Comparison of ENCODE assay signal across 9 cellular contexts in the genomic region with DNA sequence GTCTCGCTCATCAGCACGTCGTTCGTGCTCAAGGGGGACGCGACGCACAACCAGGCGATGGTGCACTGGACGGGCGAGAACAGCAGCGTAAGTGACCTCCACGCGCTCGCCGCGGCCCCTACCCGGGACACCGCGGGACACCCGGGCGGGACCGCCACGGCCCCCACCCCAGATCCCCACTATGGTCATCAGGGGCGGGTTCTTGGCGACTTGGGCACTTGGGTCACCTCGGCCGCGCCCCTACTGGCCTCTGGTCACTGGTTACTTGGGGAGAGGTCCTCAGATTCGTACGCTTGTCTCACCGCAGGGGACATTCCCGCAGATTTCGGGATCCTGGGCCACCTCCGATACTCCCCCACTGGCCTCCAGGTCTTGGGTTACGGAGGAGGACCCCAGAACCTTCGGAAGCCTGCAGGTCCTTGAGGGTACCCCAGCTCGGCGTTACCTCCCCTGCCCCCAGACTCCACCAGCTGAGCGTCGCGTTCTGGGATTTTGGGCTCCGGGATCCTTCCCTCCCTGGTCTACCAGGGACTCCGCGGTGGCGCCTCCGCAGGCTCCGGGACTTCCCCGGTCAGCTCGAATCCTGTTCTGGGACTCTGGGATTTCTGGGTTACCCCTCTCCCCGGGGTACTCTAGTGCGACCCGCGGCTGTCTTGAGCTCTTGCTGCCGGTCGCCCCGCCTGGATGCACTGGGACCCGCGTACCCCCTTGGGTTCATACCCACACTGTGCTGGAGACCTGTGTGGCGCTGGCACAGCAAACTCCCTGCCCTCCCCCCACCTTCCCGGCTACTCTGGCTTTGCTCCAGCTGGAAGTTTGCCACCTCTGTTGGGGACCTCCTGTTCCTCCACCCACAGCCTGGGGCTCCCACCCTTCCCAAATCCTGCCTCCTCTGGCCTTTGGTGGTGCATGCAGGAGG. TPM values are rescaled to one million over a fixed set of nuclear protein-coding genes. Genes with fewer than 3 reads are reported as not detected.
A peak's percentile ranks its signal among the peaks of the same experiment; 100 is the strongest.
DNase-seq lines count a peak whose midpoint lies in the region; ATAC-seq and TF ChIP-seq lines count a peak whose summit lies in the region.
"Had no signal": no experiment of that assay in that cellular context is flagged by ENCODE, and none has a peak within 500 bp of the region (broad histone marks: within the 10 kb centered on the region; RNA-seq: fewer than 3 reads in every experiment).

No MANE protein-coding gene starts in this region.

- H3K4me2 ChIP-seq in Karpas-422 (ENCODE audit: low read depth, low read length, poor library complexity, severe bottlenecking) = no peak overlapping the region

- H3K9me2 ChIP-seq in Karpas-422 (replicated peaks; ENCODE audit: insufficient read depth, low read length) = no peaks in the 10 kb centered on the region

- H4K20me1 ChIP-seq in Karpas-422 (ENCODE audit: insufficient read depth, low read depth, low read length) = no peaks in the 10 kb centered on the region

- no peak overlapping the region for H2AFZ ChIP-seq in Karpas-422 (ENCODE audit: low read length)

- DNase-seq in D341Med (ENCODE audit: low spot score) (peak; percentile 82), NT2/D1 (ENCODE audit: low read depth, low spot score) (no peak), heart right ventricle (no peak), psoas muscle (peak in 1 of 2 donors; percentile 61), Karpas-422 (no peak)
- DNase-seq in stimulated activated CD4-positive, alpha-beta T cell treated with anti-CD3 and anti-CD28 coated beads, Interleukin-2, amount 100 ng/mL, for 48 hours = no peak
- DNase-seq in effector CD4-positive, alpha-beta T cell = no peak
- no peak for DNase-seq in activated CD4-positive, alpha-beta T cell treated with anti-CD3 and anti-CD28 coated beads, Interleukin-2, amount 50 U/mL, for 4 hours

- H3K4me1 ChIP-seq in NT2/D1 (ENCODE audit: insufficient read depth, insufficient read length) = peaks cover 25% of the 10 kb centered on the region
- peaks cover 4 to 18% (median 13%) of the 10 kb centered on the region in 9 donors for H3K4me1 ChIP-seq in heart right ventricle
- peaks cover 7% of the 10 kb centered on the region for H3K4me1 ChIP-seq in psoas muscle
- H3K4me1 ChIP-seq in Karpas-422 (ENCODE audit: low read length) = peaks cover 11% of the 10 kb centered on the region; the same call in 1 of the 2 replicates

- no peaks in the 10 kb centered on the region for H3K36me3 ChIP-seq in NT2/D1 (ENCODE audit: insufficient read depth, insufficient read length, low read length)
- H3K36me3 ChIP-seq in heart right ventricle = no peaks in the 10 kb centered on the region
- no peaks in the 10 kb centered on the region for H3K36me3 ChIP-seq in psoas muscle (ENCODE audit: insufficient read depth in 1 of 2, low read depth in 1 of 2)
- no peaks in the 10 kb centered on the region for H3K36me3 ChIP-seq in Karpas-422 (ENCODE audit: insufficient read depth, low read length)

- 4 to 6% methylated on average over 60 of the region's 60 CpGs for WGBS in heart right ventricle, 2 donors
- 3 to 7% (median 3%) methylated on average over 38 to 60 of the region's 60 CpGs for WGBS in psoas muscle, 3 donors

- intact Hi-C loops in heart right ventricle (cut with DNase I) = loop anchor here (2.0 to 10.0 kb wide), 9 partner anchors 102 to 609 kb away; no protein-coding TSS in a partner anchor
- intact Hi-C loops in psoas muscle (cut with DNase I) = loop anchor here in 1 of 2 donors (5.0 kb wide), 1 partner anchor 609 kb away; no protein-coding TSS in a partner anchor

- H3K9me3 ChIP-seq in NT2/D1 (ENCODE audit: insufficient read depth, low read length) (no peaks in the 10 kb centered on the region), heart right ventricle (no peaks in the 10 kb centered on the region), psoas muscle (no peaks in the 10 kb centered on the region), Karpas-422 (ENCODE audit: low read length) (no peaks in the 10 kb centered on the region)

- TF ChIP-seq CTCF in heart right ventricle (IDR thresholded peaks at IDR 0.05) (peak in 1 of 9 donors; percentile 2), psoas muscle (IDR thresholded peaks at IDR 0.05) (no peak)

- H3K27me3 ChIP-seq in NT2/D1 (ENCODE audit: insufficient read depth, insufficient read length) = peaks cover 53% of the 10 kb centered on the region
- peaks cover 7 to 74% (median 55%) of the 10 kb centered on the region in 7 donors for H3K27me3 ChIP-seq in heart right ventricle
- H3K27me3 ChIP-seq in psoas muscle (ENCODE audit: insufficient read depth in 3 of 3, low read length in 2 of 3) = peaks cover 0 to 46% (median 9%) of the 10 kb centered on the region in 3 donors
- no peaks in the 10 kb centered on the region for H3K27me3 ChIP-seq in Karpas-422 (ENCODE audit: low read length)

- H3K27ac ChIP-seq in heart right ventricle (no peak overlapping the region), psoas muscle (no peak overlapping the region), Karpas-422 (ENCODE audit: low read length) (no peak overlapping the region)
- H3K27ac ChIP-seq: epithelial cell of prostate had no signal

- peak in 7 of 8 donors; percentile 6 to 43 (median 23) for ATAC-seq in heart right ventricle
- ATAC-seq in psoas muscle = peak in 1 of 4 donors; percentile 22

- peak overlapping the region; percentile 68 for H3K4me3 ChIP-seq in NT2/D1 (ENCODE audit: insufficient read length, low read depth)
- H3K4me3 ChIP-seq in heart right ventricle = peak overlapping the region; percentile 14 to 52 (median 44)
- peak overlapping the region; percentile 60 for H3K4me3 ChIP-seq in psoas muscle
- H3K4me3 ChIP-seq in Karpas-422 (ENCODE audit: low read length) = no peak overlapping the region

- H3K79me2 ChIP-seq in Karpas-422 (ENCODE audit: low read length) = no peaks in the 10 kb centered on the region

- H3K9ac ChIP-seq in NT2/D1 (ENCODE audit: insufficient read length, low read depth) = peak overlapping the region; percentile 79
- H3K9ac ChIP-seq in Karpas-422 (ENCODE audit: low read length) = no peak overlapping the region

RNA-seq across cellular contexts. Expression of a gene that starts 1.0 kb away (rescaled TPM):
- total RNA-seq in heart right ventricle = 1 to 10 TPM in 9 of 10 donors, under 1 TPM in 1; 0.95 to 5.4 (median 2.6) TPM
- under 1 TPM; 0.25 to 0.66 TPM for polyA plus RNA-seq in heart right ventricle
- 1 to 10 TPM in 2 of 4 donors, under 1 TPM in 2; 0.36 to 1.5 (median 0.89) TPM for total RNA-seq in psoas muscle
- polyA plus RNA-seq in psoas muscle = under 1 TPM; 0.18 to 0.32 (median 0.18) TPM
- total RNA-seq in Karpas-422 (2014; rRNA removed; shearing (Covaris generic); ENCODE audit: low replicate concordance) = not detected in 2 replicates
